Comparison of ENCODE assay signal across 8 cellular contexts in genomic region chr3:68007621-68008226, GRCh38.
DNase-seq lines count a peak whose midpoint lies in the region; ATAC-seq and TF ChIP-seq lines count a peak whose summit lies in the region.

No MANE protein-coding gene starts in this region.

- BruUV-seq in PC-3 (replicated peaks; lab: Mats Ljungman, UMichigan) (no TSS peak), A673 (replicated peaks; lab: Mats Ljungman, UMichigan) (no TSS peak)

- H3K4me3 ChIP-seq in Peyer's patch = peak overlapping the region in 3 of 4 donors; percentile 13 to 49 (median 45)
- no peak overlapping the region for H3K4me3 ChIP-seq in PC-3 (ENCODE audit: low read length)
- no peak overlapping the region for H3K4me3 ChIP-seq in A673 (ENCODE audit: low read depth, low read length, poor library complexity, severe bottlenecking)

- TF ChIP-seq CTCF in Peyer's patch (IDR thresholded peaks at IDR 0.05) (no peak), PC-3 (conservative IDR thresholded peaks at IDR 0.05; ENCODE audit: low read depth, low read length) (no peak), A673 (conservative IDR thresholded peaks at IDR 0.05; ENCODE audit: low read depth, low read length) (no peak)

- H3K27ac Mint-ChIP-seq in activated naive CD4-positive, alpha-beta T cell treated with anti-CD3 and anti-CD28 coated beads, Interleukin-2, amount 50 U/mL, for 72 hours = peak overlapping the region in 1 of 2 donors; percentile 59

- no peaks in the 10 kb centered on the region for H3K36me3 ChIP-seq in Peyer's patch
- H3K36me3 ChIP-seq in PC-3 (ENCODE audit: low read depth, low read length) = no peaks in the 10 kb centered on the region
- no peaks in the 10 kb centered on the region for H3K36me3 ChIP-seq in A673 (ENCODE audit: insufficient read depth, low read length, poor library complexity, severe bottlenecking)

- no peaks in the 10 kb centered on the region for H3F3A ChIP-seq in PC-3 (ENCODE audit: low read length, unreplicated experiment)

- H3K4me2 ChIP-seq in PC-3 (ENCODE audit: low read length) = no peak overlapping the region

- H3K27ac ChIP-seq in Peyer's patch = no peak overlapping the region
- no peak overlapping the region for H3K27ac ChIP-seq in PC-3 (ENCODE audit: low read length)
- no peak overlapping the region for H3K27ac ChIP-seq in A673 (ENCODE audit: low read depth, low read length, poor library complexity, severe bottlenecking)

- H4K20me1 ChIP-seq in PC-3 (ENCODE audit: low read length) = no peaks in the 10 kb centered on the region

- H3K4me1 ChIP-seq in Peyer's patch (peaks cover 0 to 6% (median 0%) of the 10 kb centered on the region in 4 donors), PC-3 (ENCODE audit: insufficient read depth, low read length) (no peaks in the 10 kb centered on the region), A673 (ENCODE audit: insufficient read depth, low read length, poor library complexity, severe bottlenecking) (no peaks in the 10 kb centered on the region)

- H3K79me2 ChIP-seq in PC-3 (ENCODE audit: low read length) = no peaks in the 10 kb centered on the region

- H3K9me3 Mint-ChIP-seq in activated naive CD4-positive, alpha-beta T cell treated with anti-CD3 and anti-CD28 coated beads, Interleukin-2, amount 50 U/mL, for 72 hours = no peaks in the 10 kb centered on the region

- intact Hi-C loops in PC-3 (cut with micrococcal nuclease) = no loop called here
- intact Hi-C loops in A673 (cut with micrococcal nuclease; ENCODE audit: unreplicated experiment) = no loop called here

- DNase-seq in Peyer's patch (no peak), left lobe of liver (ENCODE audit: low spot score) (no peak), PC-3 (no peak), G401 (ENCODE audit: low spot score) (no peak), A673 (ENCODE audit: low spot score) (no peak)
- peak; percentile 29 to 57 for DNase-seq in activated naive CD4-positive, alpha-beta T cell treated with anti-CD3 and anti-CD28 coated beads, Interleukin-2, amount 50 U/mL, for 72 hours (ENCODE audit: low spot score in 2 of 2)
- DNase-seq in stimulated activated naive CD8-positive, alpha-beta T cell treated with anti-CD3 and anti-CD28 coated beads, Interleukin-15, Interleukin-2, amounts not matched to agents 100 U/mL and 50 U/mL, for 24 hours = peak; percentile 26

- no peak overlapping the region for H2AFZ ChIP-seq in PC-3 (ENCODE audit: low read length)

- no peaks in the 10 kb centered on the region for H3K36me3 Mint-ChIP-seq in activated naive CD4-positive, alpha-beta T cell treated with anti-CD3 and anti-CD28 coated beads, Interleukin-2, amount 50 U/mL, for 72 hours

- no peak for TF ChIP-seq POLR2A in Peyer's patch (IDR thresholded peaks at IDR 0.05)

- no peaks in the 10 kb centered on the region for H3K9me2 ChIP-seq in PC-3 (replicated peaks; ENCODE audit: low read length)

- in situ Hi-C loops in G401 (cut with HindIII; ENCODE audit: low sequenced_read_pairs) = no loop called here

- peak; percentile 85 to 89 for ATAC-seq in activated naive CD4-positive, alpha-beta T cell treated with anti-CD3 and anti-CD28 coated beads, Interleukin-2, amount 50 U/mL, for 72 hours
- ATAC-seq in left lobe of liver = peak; percentile 19
- peak; percentile 81 for ATAC-seq in stimulated activated naive CD8-positive, alpha-beta T cell treated with anti-CD3 and anti-CD28 coated beads, Interleukin-15, Interleukin-2, amounts not matched to agents 100 U/mL and 50 U/mL, for 24 hours
- no peak for ATAC-seq in PC-3
- ATAC-seq in HG03460 (IDR thresholded peaks at IDR 0.05; ENCODE audit: unreplicated experiment) = no peak

- H3K9ac ChIP-seq in PC-3 (ENCODE audit: low read length) = no peak overlapping the region

- CTCF ChIA-PET in PC-3 (lab: Charles Lee) = no interaction called here
- CTCF ChIA-PET in A673 (lab: Charles Lee) = no interaction called here

- H3K9me3 ChIP-seq in Peyer's patch (no peaks in the 10 kb centered on the region), PC-3 (ENCODE audit: low read length) (no peaks in the 10 kb centered on the region), A673 (ENCODE audit: low read depth, low read length, poor library complexity, severe bottlenecking) (no peaks in the 10 kb centered on the region)

- POLR2A ChIA-PET in PC-3 (lab: Charles Lee; ENCODE audit: unreplicated experiment) (no interaction called here), A673 (lab: Charles Lee; ENCODE audit: low non-redundant PET) (no interaction called here)

- H3K27me3 ChIP-seq in Peyer's patch = no peaks in the 10 kb centered on the region
- no peaks in the 10 kb centered on the region; the same call in 1 of the 2 replicates for H3K27me3 ChIP-seq in PC-3 (ENCODE audit: low read length)
- peaks cover 6% of the 10 kb centered on the region for H3K27me3 ChIP-seq in A673 (replicated peaks; ENCODE audit: insufficient read depth, low read depth, low read length, poor library complexity)

Comparison
In these comparisons a context has a peak if more than half of its experiments do, and no peak if none do; other contexts are left out.
1. DNase-seq: peak in activated naive CD4-positive, alpha-beta T cell treated with anti-CD3 and anti-CD28 coated beads, Interleukin-2, amount 50 U/mL, for 72 hours (2 of 2) and stimulated activated naive CD8-positive, alpha-beta T cell treated with anti-CD3 and anti-CD28 coated beads, Interleukin-15, Interleukin-2, amounts not matched to agents 100 U/mL and 50 U/mL, for 24 hours (single experiment); none in Peyer's patch (0 of 3), left lobe of liver (single experiment), PC-3 (single experiment), G401 (single experiment) and A673 (single experiment).
2. H3K4me3 ChIP-seq: peak in Peyer's patch (3 of 4); none in PC-3 (single experiment) and A673 (single experiment).
3. ATAC-seq: peak in activated naive CD4-positive, alpha-beta T cell treated with anti-CD3 and anti-CD28 coated beads, Interleukin-2, amount 50 U/mL, for 72 hours (2 of 2), left lobe of liver (single experiment) and stimulated activated naive CD8-positive, alpha-beta T cell treated with anti-CD3 and anti-CD28 coated beads, Interleukin-15, Interleukin-2, amounts not matched to agents 100 U/mL and 50 U/mL, for 24 hours (single experiment); none in PC-3 (single experiment) and HG03460 (single experiment).